In the genomic region with DNA sequence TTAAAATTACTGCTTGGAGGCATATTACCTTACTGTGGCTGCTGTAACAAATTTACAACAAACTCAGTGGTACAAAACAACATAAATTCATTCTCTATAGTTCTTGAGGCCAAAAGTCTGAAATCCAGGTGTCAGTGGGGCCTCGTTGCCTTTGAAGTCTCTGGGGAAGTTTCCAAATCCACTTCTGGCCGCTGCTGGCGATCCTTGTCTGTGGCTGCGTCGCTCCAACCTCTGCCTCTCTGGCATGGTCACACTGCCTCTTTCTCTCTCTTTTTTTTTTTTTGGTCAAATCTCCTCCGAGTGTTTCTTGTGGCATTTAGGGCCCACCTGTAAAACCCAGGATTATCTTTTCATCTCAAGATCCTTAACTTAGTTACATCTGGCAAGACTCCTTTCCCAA, we compare ENCODE assay signal across 35 cellular contexts.
"Had no signal": no experiment of that assay in that cellular context is flagged by ENCODE, and none has a peak within 500 bp of the region (broad histone marks: within the 10 kb centered on the region; RNA-seq: fewer than 3 reads in every experiment).

No MANE protein-coding gene starts in this region.

- H3K4me3 Mint-ChIP-seq: activated B cell treated with CpG ODN at 0.5 μM for 24 hours; activated CD4-positive, alpha-beta memory T cell treated with anti-CD3 and anti-CD28 coated beads for 36 hours; activated CD4-positive, alpha-beta T cell treated with anti-CD3 and anti-CD28 coated beads, Interleukin-2, amount 10 ng/mL, durations not matched to agents 24 days and 14 days; activated CD8-positive, alpha-beta T cell treated with anti-CD3 and anti-CD28 coated beads for 36 hours; activated naive CD4-positive, alpha-beta T cell treated with anti-CD3 and anti-CD28 coated beads for 36 hours; activated naive CD8-positive, alpha-beta T cell treated with anti-CD3 and anti-CD28 coated beads for 36 hours; activated T-cell treated with anti-CD3 and anti-CD28 coated beads, Interleukin-2, amount 50 U/mL, for 4 hours; activated T-cell treated with anti-CD3 and anti-CD28 coated beads, Interleukin-2, amount 50 U/mL, for 72 hours; activated T-helper 1 cell treated with anti-CD3 and anti-CD28 coated beads, Interleukin-12 subunit alpha, Interleukin-12 subunit beta, Interleukin-2, Interleukin-4 antibody, amounts not matched to agents 30 ng/mL and 10 ng/mL and 1 ng/mL, durations not matched to agents 14 hours and 24 hours and 36 hours; activated T-helper 17 cell treated with anti-CD3 and anti-CD28 coated beads, Interleukin-2, amount 50 U/mL, for 72 hours; T-helper 1 cell treated with Interleukin-12 subunit alpha and Interleukin-12 subunit beta and Interleukin-4 antibody, amounts not matched to agents 30 μg/mL and 1 μg/mL, for 36 hours; T-helper 2 cell treated with Interferon-gamma antibody and Interleukin-4, amounts not matched to agents 5 μg/mL and 100 μg/mL, for 36 hours had no signal

- H3K9me3 Mint-ChIP-seq: activated B cell treated with CpG ODN at 0.5 μM for 24 hours; activated CD4-positive, alpha-beta memory T cell treated with anti-CD3 and anti-CD28 coated beads for 36 hours; activated CD4-positive, alpha-beta T cell treated with anti-CD3 and anti-CD28 coated beads, Interleukin-2, amount 10 ng/mL, durations not matched to agents 24 days and 14 days; activated CD8-positive, alpha-beta T cell treated with anti-CD3 and anti-CD28 coated beads for 36 hours; activated naive CD4-positive, alpha-beta T cell treated with anti-CD3 and anti-CD28 coated beads for 36 hours; activated naive CD4-positive, alpha-beta T cell treated with anti-CD3 and anti-CD28 coated beads, Interleukin-2, amount 50 U/mL, for 72 hours; activated naive CD8-positive, alpha-beta T cell treated with anti-CD3 and anti-CD28 coated beads for 36 hours; activated T-cell treated with anti-CD3 and anti-CD28 coated beads, Interleukin-2, amount 50 U/mL, for 4 hours; activated T-helper 1 cell treated with anti-CD3 and anti-CD28 coated beads, Interleukin-12 subunit alpha, Interleukin-12 subunit beta, Interleukin-2, Interleukin-4 antibody, amounts not matched to agents 30 ng/mL and 10 ng/mL and 1 ng/mL, durations not matched to agents 14 hours and 24 hours and 36 hours; activated T-helper 17 cell treated with anti-CD3 and anti-CD28 coated beads, Interleukin-2, amount 50 U/mL, for 72 hours; T-helper 1 cell treated with Interleukin-12 subunit alpha and Interleukin-12 subunit beta and Interleukin-4 antibody, amounts not matched to agents 30 μg/mL and 1 μg/mL, for 36 hours; T-helper 2 cell treated with Interferon-gamma antibody and Interleukin-4, amounts not matched to agents 5 μg/mL and 100 μg/mL, for 36 hours had no signal

- H3K27me3 Mint-ChIP-seq: activated B cell treated with CpG ODN at 0.5 μM for 24 hours; activated CD4-positive, alpha-beta T cell treated with anti-CD3 and anti-CD28 coated beads, Interleukin-2, amount 10 ng/mL, durations not matched to agents 24 days and 14 days; activated CD8-positive, alpha-beta T cell treated with anti-CD3 and anti-CD28 coated beads for 36 hours had no signal

- H3K27me3 ChIP-seq: adrenal gland, body of pancreas, brain microvascular endothelial cell, breast epithelium had no signal

- H3K4me1 Mint-ChIP-seq: activated B cell treated with CpG ODN at 0.5 μM for 24 hours; activated CD4-positive, alpha-beta T cell treated with anti-CD3 and anti-CD28 coated beads, Interleukin-2, amount 10 ng/mL, durations not matched to agents 24 days and 14 days; activated naive CD8-positive, alpha-beta T cell treated with anti-CD3 and anti-CD28 coated beads for 36 hours; activated T-helper 17 cell treated with anti-CD3 and anti-CD28 coated beads, Interleukin-2, amount 50 U/mL, for 72 hours had no signal

- H3K27ac Mint-ChIP-seq: activated B cell treated with CpG ODN at 0.5 μM for 24 hours; activated CD4-positive, alpha-beta memory T cell treated with anti-CD3 and anti-CD28 coated beads for 36 hours; activated CD4-positive, alpha-beta T cell treated with anti-CD3 and anti-CD28 coated beads, Interleukin-2, amount 10 ng/mL, durations not matched to agents 24 days and 14 days; activated CD8-positive, alpha-beta T cell treated with anti-CD3 and anti-CD28 coated beads for 36 hours; activated naive CD4-positive, alpha-beta T cell treated with anti-CD3 and anti-CD28 coated beads for 36 hours; activated naive CD4-positive, alpha-beta T cell treated with anti-CD3 and anti-CD28 coated beads, Interleukin-2, amount 50 U/mL, for 72 hours; activated naive CD8-positive, alpha-beta T cell treated with anti-CD3 and anti-CD28 coated beads for 36 hours; activated T-cell treated with anti-CD3 and anti-CD28 coated beads, Interleukin-2, amount 50 U/mL, for 72 hours; activated T-helper 1 cell treated with anti-CD3 and anti-CD28 coated beads, Interleukin-12 subunit alpha, Interleukin-12 subunit beta, Interleukin-2, Interleukin-4 antibody, amounts not matched to agents 30 ng/mL and 10 ng/mL and 1 ng/mL, durations not matched to agents 14 hours and 24 hours and 36 hours; activated T-helper 17 cell treated with anti-CD3 and anti-CD28 coated beads, Interleukin-2, amount 50 U/mL, for 72 hours; T-helper 1 cell treated with Interleukin-12 subunit alpha and Interleukin-12 subunit beta and Interleukin-4 antibody, amounts not matched to agents 30 μg/mL and 1 μg/mL, for 36 hours; T-helper 2 cell treated with Interferon-gamma antibody and Interleukin-4, amounts not matched to agents 5 μg/mL and 100 μg/mL, for 36 hours had no signal

- H3K4me1 ChIP-seq: adrenal gland, body of pancreas, breast epithelium had no signal

- H3K36me3 Mint-ChIP-seq: activated CD4-positive, alpha-beta memory T cell treated with anti-CD3 and anti-CD28 coated beads for 36 hours; activated naive CD4-positive, alpha-beta T cell treated with anti-CD3 and anti-CD28 coated beads, Interleukin-2, amount 50 U/mL, for 72 hours; activated naive CD8-positive, alpha-beta T cell treated with anti-CD3 and anti-CD28 coated beads for 36 hours had no signal

- H3K36me3 ChIP-seq: adrenal gland, brain microvascular endothelial cell, breast epithelium had no signal

- DNase-seq: activated B cell treated with CpG ODN at 0.5 μM for 24 hours; activated CD4-positive, alpha-beta memory T cell treated with anti-CD3 and anti-CD28 coated beads for 36 hours; activated CD4-positive, alpha-beta T cell treated with anti-CD3 and anti-CD28 coated beads for 4 hours; activated CD4-positive, alpha-beta T cell treated with anti-CD3 and anti-CD28 coated beads, Interleukin-2, amount 10 ng/mL, durations not matched to agents 24 days and 14 days; activated CD4-positive, alpha-beta T cell treated with anti-CD3 and anti-CD28 coated beads, Interleukin-2, amount 50 U/mL, for 1 hour; activated CD4-positive, alpha-beta T cell treated with anti-CD3 and anti-CD28 coated beads, Interleukin-2, amount 50 U/mL, for 4 hours; activated CD4-positive, CD25-positive, alpha-beta regulatory T cell treated with anti-CD3 and anti-CD28 coated beads, Interleukin-2, amount 50 U/mL, for 72 hours; activated CD8-positive, alpha-beta memory T cell treated with anti-CD3 and anti-CD28 coated beads, Interleukin-2, amount 50 U/mL, for 4 hours; activated CD8-positive, alpha-beta T cell treated with anti-CD3 and anti-CD28 coated beads for 36 hours; activated effector memory CD4-positive, alpha-beta T cell treated with anti-CD3 and anti-CD28 coated beads, Interleukin-2, amount 50 U/mL, for 16 hours; activated gamma-delta T cell treated with Interleukin-2 at 50 U/mL for 16 hours; activated naive CD4-positive, alpha-beta T cell; activated naive CD4-positive, alpha-beta T cell treated with anti-CD3 and anti-CD28 coated beads for 36 hours; activated naive CD4-positive, alpha-beta T cell treated with anti-CD3 and anti-CD28 coated beads, Interleukin-2, amount 50 U/mL, for 16 hours; activated naive CD8-positive, alpha-beta T cell treated with anti-CD3 and anti-CD28 coated beads for 36 hours; activated T-cell treated with anti-CD3 and anti-CD28 coated beads for 4 hours; activated T-cell treated with anti-CD3 and anti-CD28 coated beads, Interleukin-2, amount 50 U/mL, for 1 hour; activated T-cell treated with anti-CD3 and anti-CD28 coated beads, Interleukin-2, amount 50 U/mL, for 4 hours; activated T-cell treated with anti-CD3 and anti-CD28 coated beads, Interleukin-2, amount 50 U/mL, for 72 hours; adrenal gland; amniotic stem cell; aorta; body of pancreas; brain microvascular endothelial cell; central memory CD4-positive, alpha-beta T cell; T-helper 1 cell; T-helper 2 cell; T-helper 9 cell had no signal

- H3K27ac ChIP-seq: adrenal gland, body of pancreas, brain microvascular endothelial cell, breast epithelium, VCaP had no signal

- H3K9me3 ChIP-seq: adrenal gland, body of pancreas, breast epithelium had no signal

- H3K4me3 ChIP-seq: adrenal gland, body of pancreas, breast epithelium had no signal

- ATAC-seq: activated CD8-positive, alpha-beta T cell treated with anti-CD3 and anti-CD28 coated beads for 36 hours; activated naive CD4-positive, alpha-beta T cell treated with anti-CD3 and anti-CD28 coated beads, Interleukin-2, amount 50 U/mL, for 72 hours; activated T-cell treated with anti-CD3 and anti-CD28 coated beads, Interleukin-2, amount 50 U/mL, for 4 hours; activated T-cell treated with anti-CD3 and anti-CD28 coated beads, Interleukin-2, amount 50 U/mL, for 72 hours; activated T-helper 17 cell treated with anti-CD3 and anti-CD28 coated beads, Interleukin-2, amount 50 U/mL, for 72 hours; body of pancreas had no signal
